Comparison of ENCODE assay signal across 1 cellular context in genomic region chr3:11642455-11643162, GRCh38.
A peak's percentile ranks its signal among the peaks of the same experiment; 100 is the strongest.
TF ChIP-seq lines count a peak whose summit lies in the region.

No MANE protein-coding gene starts in this region.

TF ChIP-seq in HepG2, 621 proteins besides CTCF, POLR2A, EP300 and RAD21 (continued from another document and continues in another):
- peak; percentile 78 for TF ChIP-seq ASH2L (IDR thresholded peaks at IDR 0.05; ENCODE audit: insufficient read length, low read depth, low read length)
- no peak for TF ChIP-seq SSRP1 (CRISPR knock-in tag; IDR thresholded peaks at IDR 0.05)
- peak; percentile 2; the same call in 1 of the 2 replicates for TF ChIP-seq STAG1 (CRISPR knock-in tag; IDR thresholded peaks at IDR 0.05)
- TF ChIP-seq, protein P1, sequence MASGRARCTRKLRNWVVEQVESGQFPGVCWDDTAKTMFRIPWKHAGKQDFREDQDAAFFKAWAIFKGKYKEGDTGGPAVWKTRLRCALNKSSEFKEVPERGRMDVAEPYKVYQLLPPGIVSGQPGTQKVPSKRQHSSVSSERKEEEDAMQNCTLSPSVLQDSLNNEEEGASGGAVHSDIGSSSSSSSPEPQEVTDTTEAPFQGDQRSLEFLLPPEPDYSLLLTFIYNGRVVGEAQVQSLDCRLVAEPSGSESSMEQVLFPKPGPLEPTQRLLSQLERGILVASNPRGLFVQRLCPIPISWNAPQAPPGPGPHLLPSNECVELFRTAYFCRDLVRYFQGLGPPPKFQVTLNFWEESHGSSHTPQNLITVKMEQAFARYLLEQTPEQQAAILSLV (CRISPR knock-in tag; IDR thresholded peaks at IDR 0.05; ENCODE audit: borderline replicate concordance): peak; percentile 55; the same call in 1 of the 2 replicates
- TF ChIP-seq TBX2 (CRISPR knock-in tag; IDR thresholded peaks at IDR 0.05; ENCODE audit: borderline replicate concordance): peak; percentile 83
- TF ChIP-seq, protein P2, sequence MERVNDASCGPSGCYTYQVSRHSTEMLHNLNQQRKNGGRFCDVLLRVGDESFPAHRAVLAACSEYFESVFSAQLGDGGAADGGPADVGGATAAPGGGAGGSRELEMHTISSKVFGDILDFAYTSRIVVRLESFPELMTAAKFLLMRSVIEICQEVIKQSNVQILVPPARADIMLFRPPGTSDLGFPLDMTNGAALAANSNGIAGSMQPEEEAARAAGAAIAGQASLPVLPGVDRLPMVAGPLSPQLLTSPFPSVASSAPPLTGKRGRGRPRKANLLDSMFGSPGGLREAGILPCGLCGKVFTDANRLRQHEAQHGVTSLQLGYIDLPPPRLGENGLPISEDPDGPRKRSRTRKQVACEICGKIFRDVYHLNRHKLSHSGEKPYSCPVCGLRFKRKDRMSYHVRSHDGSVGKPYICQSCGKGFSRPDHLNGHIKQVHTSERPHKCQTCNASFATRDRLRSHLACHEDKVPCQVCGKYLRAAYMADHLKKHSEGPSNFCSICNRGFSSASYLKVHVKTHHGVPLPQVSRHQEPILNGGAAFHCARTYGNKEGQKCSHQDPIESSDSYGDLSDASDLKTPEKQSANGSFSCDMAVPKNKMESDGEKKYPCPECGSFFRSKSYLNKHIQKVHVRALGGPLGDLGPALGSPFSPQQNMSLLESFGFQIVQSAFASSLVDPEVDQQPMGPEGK (CRISPR knock-in tag; IDR thresholded peaks at IDR 0.05): peak; percentile 94
- TF ChIP-seq RBFOX2 (IDR thresholded peaks at IDR 0.05; ENCODE audit: low read depth, low read length): peak; percentile 95
- peak; percentile 88; the same call in 1 of the 2 replicates for TF ChIP-seq BRD4 (CRISPR knock-in tag; IDR thresholded peaks at IDR 0.05)
- TF ChIP-seq ZNF180 (CRISPR knock-in tag; IDR thresholded peaks at IDR 0.05; ENCODE audit: borderline replicate concordance, low read depth): no peak
- TF ChIP-seq THAP7 (CRISPR knock-in tag; IDR thresholded peaks at IDR 0.05): no peak
- TF ChIP-seq MED8 (CRISPR knock-in tag; IDR thresholded peaks at IDR 0.05; ENCODE audit: insufficient replicate concordance): peak; percentile 79
- peak; percentile 79; the same call in 1 of the 2 replicates for TF ChIP-seq NCOA1 (CRISPR knock-in tag; IDR thresholded peaks at IDR 0.05)
- peak; percentile 72 for TF ChIP-seq SAP130 (CRISPR knock-in tag; IDR thresholded peaks at IDR 0.05; ENCODE audit: low read depth)
- 0 out of 2 replicates have a peak, but pooled peaks have one; percentile 29 for TF ChIP-seq ZBTB21 (CRISPR knock-in tag; IDR thresholded peaks at IDR 0.05)
- TF ChIP-seq GATAD1 (CRISPR knock-in tag; IDR thresholded peaks at IDR 0.05): peak; percentile 45; the same call in 1 of the 2 replicates
- TF ChIP-seq, protein P3, sequence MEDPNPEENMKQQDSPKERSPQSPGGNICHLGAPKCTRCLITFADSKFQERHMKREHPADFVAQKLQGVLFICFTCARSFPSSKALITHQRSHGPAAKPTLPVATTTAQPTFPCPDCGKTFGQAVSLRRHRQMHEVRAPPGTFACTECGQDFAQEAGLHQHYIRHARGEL (CRISPR knock-in tag; IDR thresholded peaks at IDR 0.05): peak; percentile 47; the same call in 1 of the 2 replicates
- TF ChIP-seq ZBTB38 (CRISPR knock-in tag; IDR thresholded peaks at IDR 0.05): peak; percentile 63; the same call in 1 of the 2 replicates
- no peak for TF ChIP-seq FOXK2 (IDR thresholded peaks at IDR 0.05)
- TF ChIP-seq ZNF143 (CRISPR knock-in tag; IDR thresholded peaks at IDR 0.05): 0 out of 2 replicates have a peak, but pooled peaks have one; percentile 36
- no peak for TF ChIP-seq PREB (CRISPR knock-in tag; IDR thresholded peaks at IDR 0.05)
- TF ChIP-seq XRCC5 (optimal IDR thresholded peaks at IDR 0.05; ENCODE audit: low read length): peak; percentile 48
- TF ChIP-seq KLF13 (CRISPR knock-in tag; IDR thresholded peaks at IDR 0.05): 0 out of 2 replicates have a peak, but pooled peaks have one; percentile 43
- no peak for TF ChIP-seq TGIF2 (CRISPR knock-in tag; IDR thresholded peaks at IDR 0.05)
- TF ChIP-seq HDAC1 (CRISPR knock-in tag; IDR thresholded peaks at IDR 0.05): peak; percentile 71; the same call in 1 of the 2 replicates
- TF ChIP-seq HIVEP1 (CRISPR knock-in tag; IDR thresholded peaks at IDR 0.05): peak; percentile 83; the same call in 1 of the 2 replicates
- TF ChIP-seq POLR2G (IDR thresholded peaks at IDR 0.05; ENCODE audit: low read depth, low read length): peak; percentile 89
- peak; percentile 69; the same call in 1 of the 2 replicates for TF ChIP-seq RARA (CRISPR knock-in tag; IDR thresholded peaks at IDR 0.05)
- peak; percentile 16; the same call in 1 of the 2 replicates for TF ChIP-seq ZNF232 (CRISPR knock-in tag; IDR thresholded peaks at IDR 0.05; ENCODE audit: borderline replicate concordance)
- TF ChIP-seq PHF8 (CRISPR knock-in tag; IDR thresholded peaks at IDR 0.05): peak; percentile 85
- TF ChIP-seq TCF7 (IDR thresholded peaks at IDR 0.05; ENCODE audit: low read depth): peak; percentile 13; the same call in 1 of the 2 replicates
- TF ChIP-seq ZBTB3 (CRISPR knock-in tag; IDR thresholded peaks at IDR 0.05; ENCODE audit: borderline replicate concordance, low read depth): no peak; the same call in 1 of the 2 replicates
- TF ChIP-seq SP4 (CRISPR knock-in tag; IDR thresholded peaks at IDR 0.05): peak; percentile 72
- TF ChIP-seq FOXC1 (CRISPR knock-in tag; IDR thresholded peaks at IDR 0.05; ENCODE audit: borderline replicate concordance): peak; percentile 83; the same call in 1 of the 2 replicates
- peak; percentile 85; the same call in 1 of the 2 replicates for TF ChIP-seq NFKB2 (CRISPR knock-in tag; IDR thresholded peaks at IDR 0.05; ENCODE audit: borderline replicate concordance)
- TF ChIP-seq ATF4 (CRISPR knock-in tag; IDR thresholded peaks at IDR 0.05): 0 out of 4 replicates have a peak, but pooled peaks of 1 of the 2 experiments have one; percentile 50
- TF ChIP-seq MEIS2 (CRISPR knock-in tag; IDR thresholded peaks at IDR 0.05): peak; percentile 81
- no peak for TF ChIP-seq ZNF10 (CRISPR knock-in tag; IDR thresholded peaks at IDR 0.05; ENCODE audit: borderline replicate concordance, low read depth)
- no peak for TF ChIP-seq ZNF660 (CRISPR knock-in tag; IDR thresholded peaks at IDR 0.05; ENCODE audit: borderline replicate concordance, low read depth)
- TF ChIP-seq ZNF580 (CRISPR knock-in tag; IDR thresholded peaks at IDR 0.05; ENCODE audit: borderline replicate concordance, low read depth): no peak; the same call in 1 of the 2 replicates
- TF ChIP-seq ZNF256 (CRISPR knock-in tag; conservative IDR thresholded peaks at IDR 0.05): no peak
- 0 out of 2 replicates have a peak, but pooled peaks have one; percentile 69 for TF ChIP-seq ZNF333 (CRISPR knock-in tag; IDR thresholded peaks at IDR 0.05; ENCODE audit: borderline replicate concordance)
- TF ChIP-seq, protein P4, sequence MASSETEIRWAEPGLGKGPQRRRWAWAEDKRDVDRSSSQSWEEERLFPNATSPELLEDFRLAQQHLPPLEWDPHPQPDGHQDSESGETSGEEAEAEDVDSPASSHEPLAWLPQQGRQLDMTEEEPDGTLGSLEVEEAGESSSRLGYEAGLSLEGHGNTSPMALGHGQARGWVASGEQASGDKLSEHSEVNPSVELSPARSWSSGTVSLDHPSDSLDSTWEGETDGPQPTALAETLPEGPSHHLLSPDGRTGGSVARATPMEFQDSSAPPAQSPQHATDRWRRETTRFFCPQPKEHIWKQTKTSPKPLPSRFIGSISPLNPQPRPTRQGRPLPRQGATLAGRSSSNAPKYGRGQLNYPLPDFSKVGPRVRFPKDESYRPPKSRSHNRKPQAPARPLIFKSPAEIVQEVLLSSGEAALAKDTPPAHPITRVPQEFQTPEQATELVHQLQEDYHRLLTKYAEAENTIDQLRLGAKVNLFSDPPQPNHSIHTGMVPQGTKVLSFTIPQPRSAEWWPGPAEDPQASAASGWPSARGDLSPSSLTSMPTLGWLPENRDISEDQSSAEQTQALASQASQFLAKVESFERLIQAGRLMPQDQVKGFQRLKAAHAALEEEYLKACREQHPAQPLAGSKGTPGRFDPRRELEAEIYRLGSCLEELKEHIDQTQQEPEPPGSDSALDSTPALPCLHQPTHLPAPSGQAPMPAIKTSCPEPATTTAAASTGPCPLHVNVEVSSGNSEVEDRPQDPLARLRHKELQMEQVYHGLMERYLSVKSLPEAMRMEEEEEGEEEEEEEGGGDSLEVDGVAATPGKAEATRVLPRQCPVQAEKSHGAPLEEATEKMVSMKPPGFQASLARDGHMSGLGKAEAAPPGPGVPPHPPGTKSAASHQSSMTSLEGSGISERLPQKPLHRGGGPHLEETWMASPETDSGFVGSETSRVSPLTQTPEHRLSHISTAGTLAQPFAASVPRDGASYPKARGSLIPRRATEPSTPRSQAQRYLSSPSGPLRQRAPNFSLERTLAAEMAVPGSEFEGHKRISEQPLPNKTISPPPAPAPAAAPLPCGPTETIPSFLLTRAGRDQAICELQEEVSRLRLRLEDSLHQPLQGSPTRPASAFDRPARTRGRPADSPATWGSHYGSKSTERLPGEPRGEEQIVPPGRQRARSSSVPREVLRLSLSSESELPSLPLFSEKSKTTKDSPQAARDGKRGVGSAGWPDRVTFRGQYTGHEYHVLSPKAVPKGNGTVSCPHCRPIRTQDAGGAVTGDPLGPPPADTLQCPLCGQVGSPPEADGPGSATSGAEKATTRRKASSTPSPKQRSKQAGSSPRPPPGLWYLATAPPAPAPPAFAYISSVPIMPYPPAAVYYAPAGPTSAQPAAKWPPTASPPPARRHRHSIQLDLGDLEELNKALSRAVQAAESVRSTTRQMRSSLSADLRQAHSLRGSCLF (CRISPR knock-in tag; IDR thresholded peaks at IDR 0.05; ENCODE audit: borderline replicate concordance): 0 out of 2 replicates have a peak, but pooled peaks have one; percentile 6
- peak; percentile 60 for TF ChIP-seq ZNF501 (CRISPR knock-in tag; IDR thresholded peaks at IDR 0.05)
- peak; percentile 88; the same call in 1 of the 2 replicates for TF ChIP-seq SNAI1 (CRISPR knock-in tag; IDR thresholded peaks at IDR 0.05; ENCODE audit: borderline replicate concordance)
- no peak for TF ChIP-seq HES4 (CRISPR knock-in tag; IDR thresholded peaks at IDR 0.05; ENCODE audit: borderline replicate concordance)
- TF ChIP-seq NRL (CRISPR knock-in tag; IDR thresholded peaks at IDR 0.05; ENCODE audit: borderline replicate concordance): peak; percentile 90; the same call in 1 of the 2 replicates
- peak; percentile 36; the same call in 1 of the 2 replicates for TF ChIP-seq NCOA2 (CRISPR knock-in tag; IDR thresholded peaks at IDR 0.05)
- no peak for TF ChIP-seq JUN (CRISPR knock-in tag; IDR thresholded peaks at IDR 0.05)
- TF ChIP-seq ZNF710 (CRISPR knock-in tag; IDR thresholded peaks at IDR 0.05; ENCODE audit: borderline replicate concordance): peak; percentile 69
- no peak for TF ChIP-seq ZNF674 (CRISPR knock-in tag; IDR thresholded peaks at IDR 0.05; ENCODE audit: low read depth)
- TF ChIP-seq KLF12 (CRISPR knock-in tag; IDR thresholded peaks at IDR 0.05; ENCODE audit: borderline replicate concordance): no peak
- no peak for TF ChIP-seq ZNF460 (CRISPR knock-in tag; IDR thresholded peaks at IDR 0.05; ENCODE audit: borderline replicate concordance)
- TF ChIP-seq KLF9 (CRISPR knock-in tag; IDR thresholded peaks at IDR 0.05; ENCODE audit: low read depth): 0 out of 2 replicates have a peak, but pooled peaks have one; percentile 33
- peak; percentile 36; the same call in 1 of the 2 replicates for TF ChIP-seq THAP11 (CRISPR knock-in tag; IDR thresholded peaks at IDR 0.05)
- TF ChIP-seq, protein P5, sequence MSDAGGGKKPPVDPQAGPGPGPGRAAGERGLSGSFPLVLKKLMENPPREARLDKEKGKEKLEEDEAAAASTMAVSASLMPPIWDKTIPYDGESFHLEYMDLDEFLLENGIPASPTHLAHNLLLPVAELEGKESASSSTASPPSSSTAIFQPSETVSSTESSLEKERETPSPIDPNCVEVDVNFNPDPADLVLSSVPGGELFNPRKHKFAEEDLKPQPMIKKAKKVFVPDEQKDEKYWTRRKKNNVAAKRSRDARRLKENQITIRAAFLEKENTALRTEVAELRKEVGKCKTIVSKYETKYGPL (CRISPR knock-in tag; IDR thresholded peaks at IDR 0.05): peak; percentile 88; the same call in 1 of the 2 replicates
